In genomic region chr12:122836027-122836921, GRCh38 we compare ENCODE assay signal across 8 cellular contexts. TPM values are rescaled to one million over a fixed set of nuclear protein-coding genes. Genes with fewer than 3 reads are reported as not detected.
DNase-seq lines count a peak whose midpoint lies in the region; ATAC-seq and TF ChIP-seq lines count a peak whose summit lies in the region.

No MANE protein-coding gene starts in this region.

- DNase-seq in COR-L47 (lab: John Stamatoyannopoulos, UW) (peak; percentile 16), NCI-H526 (lab: John Stamatoyannopoulos, UW) (peak; percentile 35 to 62), NCI-H446 treated with DMSO at 0.1 percent for 48 hours (lab: John Stamatoyannopoulos, UW) (no peak)
- DNase-seq in activated effector memory CD4-positive, alpha-beta T cell treated with Interleukin-2 at 50 U/mL for 16 hours, result peak; percentile 37

- H3K9me3 ChIP-seq in gastroesophageal sphincter (no peaks in the 10 kb centered on the region), neutrophil (no peaks in the 10 kb centered on the region)

- H3K27me3 ChIP-seq in gastroesophageal sphincter, result no peaks in the 10 kb centered on the region
- peaks cover 55% of the 10 kb centered on the region for H3K27me3 ChIP-seq in neutrophil

- WGBS in gastroesophageal sphincter (ENCODE audit: low coverage in 1 of 2), 2 donors, result 6 to 14% methylated on average over 15 to 27 of the region's 42 CpGs

- H3K36me3 ChIP-seq in gastroesophageal sphincter (no peaks in the 10 kb centered on the region), neutrophil (no peaks in the 10 kb centered on the region)

- TF ChIP-seq POLR2A in gastroesophageal sphincter (IDR thresholded peaks at IDR 0.05), result no peak

- H3K4me1 ChIP-seq in gastroesophageal sphincter (peaks cover 0 to 40% (median 9%) of the 10 kb centered on the region in 3 donors), neutrophil (ENCODE audit: control insufficient read depth in 1 of 2, insufficient read depth in 1 of 2, low read depth in 1 of 2, low read length in 1 of 2) (peaks cover 21% of the 10 kb centered on the region in 2 experiments)

- ATAC-seq in GM21529 (IDR thresholded peaks at IDR 0.05; ENCODE audit: unreplicated experiment) (peak; percentile 39), gastroesophageal sphincter (peak; percentile 9), HG03442 (IDR thresholded peaks at IDR 0.05; ENCODE audit: unreplicated experiment) (no peak)

- H3K4me3 ChIP-seq in gastroesophageal sphincter (peak overlapping the region; percentile 75 to 78), neutrophil (ENCODE audit: low read depth in 1 of 2, low read length in 1 of 2) (peak overlapping the region; percentile 61 to 67)

- no peak for TF ChIP-seq CTCF in gastroesophageal sphincter (IDR thresholded peaks at IDR 0.05)
- no peak for TF ChIP-seq CTCF in neutrophil (IDR thresholded peaks at IDR 0.05)

- H3K27ac ChIP-seq in gastroesophageal sphincter, result peak overlapping the region in 3 of 4 donors; percentile 64 to 83 (median 65)
- peak overlapping the region; percentile 7 for H3K27ac ChIP-seq in neutrophil

- no peak for TF ChIP-seq EP300 in gastroesophageal sphincter (IDR thresholded peaks at IDR 0.05)

RNA-seq across cellular contexts. Expression of gene HIP1R, which starts 1.0 kb away (rescaled TPM):
- 10 to 100 TPM; 10.2 to 32.5 (median 23.9) TPM for total RNA-seq in gastroesophageal sphincter

RNA-seq across cellular contexts. Expression of gene VPS37B, which starts 59.6 kb away (rescaled TPM):
- 10 to 100 TPM; 23.4 to 47.4 (median 29.3) TPM for total RNA-seq in gastroesophageal sphincter
